8 cellular contexts compared by ENCODE assay signal in genomic region chr2:135931776-135932438, GRCh38. TPM values are rescaled to one million over a fixed set of nuclear protein-coding genes. Genes with fewer than 3 reads are reported as not detected.
DNase-seq lines count a peak whose midpoint lies in the region; ATAC-seq and TF ChIP-seq lines count a peak whose summit lies in the region.
"Had no signal": no experiment of that assay in that cellular context is flagged by ENCODE, and none has a peak within 500 bp of the region (broad histone marks: within the 10 kb centered on the region; RNA-seq: fewer than 3 reads in every experiment).

No MANE protein-coding gene starts in this region.

- H3K4me3 Mint-ChIP-seq in immature natural killer cell, result no peak overlapping the region

- no peak overlapping the region for H3K27ac ChIP-seq in ovary
- H3K27ac ChIP-seq: hepatocyte had no signal

- H3K27me3 ChIP-seq in ovary, result no peaks in the 10 kb centered on the region
- H3K27me3 ChIP-seq: hepatocyte had no signal

- TF ChIP-seq CTCF in ovary (IDR thresholded peaks at IDR 0.05), result no peak

- H3K36me3 Mint-ChIP-seq in immature natural killer cell, result peaks cover 18 to 21% (median 19%) of the 10 kb centered on the region in 3 donors

- intact Hi-C loops in ovary (cut with DNase I), result no loop called here

- H3K27ac Mint-ChIP-seq in immature natural killer cell, result peak overlapping the region in 4 of 6 donors; percentile 2 to 73 (median 60)

- H3K27me3 Mint-ChIP-seq in immature natural killer cell (ENCODE audit: low read depth in 3 of 3), result peaks cover 0 to 2% (median 0%) of the 10 kb centered on the region in 3 donors

- DNase-seq in immature natural killer cell (no peak), HuH-7.5 (ENCODE audit: low spot score) (no peak), ovary (no peak), iPS-NIHi7 (ENCODE audit: extremely low spot score) (no peak)

- TF ChIP-seq POLR2A in ovary (IDR thresholded peaks at IDR 0.05), result no peak

- no peaks in the 10 kb centered on the region for H3K4me1 ChIP-seq in ovary (ENCODE audit: insufficient read depth)

- TF ChIP-seq EP300 in ovary (IDR thresholded peaks at IDR 0.05), result no peak

- peaks cover 11 to 17% of the 10 kb centered on the region in 2 donors for H3K4me1 Mint-ChIP-seq in immature natural killer cell

- H3K9me3 ChIP-seq in ovary, result no peaks in the 10 kb centered on the region

- H3K9me3 Mint-ChIP-seq in immature natural killer cell, result no peaks in the 10 kb centered on the region

- ATAC-seq in GM18873 (IDR thresholded peaks at IDR 0.05; ENCODE audit: low FRiP score, unreplicated experiment) (peak; percentile 78), HG02571 (IDR thresholded peaks at IDR 0.05; ENCODE audit: unreplicated experiment) (peak; percentile 69), HG03558 (IDR thresholded peaks at IDR 0.05; ENCODE audit: extremely low read depth, unreplicated experiment) (peak; percentile 74)

- H3K4me3 ChIP-seq in ovary, result no peak overlapping the region
- H3K4me3 ChIP-seq: hepatocyte had no signal

- H3K36me3 ChIP-seq in ovary, result no peaks in the 10 kb centered on the region

RNA-seq across cellular contexts. Expression of gene DARS1, which starts 53.5 kb away (rescaled TPM):
- 100 to 1,000 TPM in 1 of 3 donors, 10 to 100 TPM in 2; 63.5 to 132 (median 86.1) TPM for polyA plus RNA-seq in immature natural killer cell
- total RNA-seq in ovary, result 10 to 100 TPM; 58.9 to 79.5 (median 69.7) TPM
- 10 to 100 TPM; 55.2 to 70.7 TPM for polyA plus RNA-seq in ovary

RNA-seq across cellular contexts. Expression of gene MCM6, which starts 55.7 kb away (rescaled TPM):
- polyA plus RNA-seq in immature natural killer cell (10 to 100 TPM; 10.6 to 18.0 (median 17.0) TPM), ovary (10 to 100 TPM; 10.4 to 19.4 TPM)
- total RNA-seq in ovary, result 10 to 100 TPM in 5 of 7 donors, 1 to 10 TPM in 2; 7.2 to 20.1 (median 15.4) TPM
